ENCODE assay signal across 8 cellular contexts in the genomic region with DNA sequence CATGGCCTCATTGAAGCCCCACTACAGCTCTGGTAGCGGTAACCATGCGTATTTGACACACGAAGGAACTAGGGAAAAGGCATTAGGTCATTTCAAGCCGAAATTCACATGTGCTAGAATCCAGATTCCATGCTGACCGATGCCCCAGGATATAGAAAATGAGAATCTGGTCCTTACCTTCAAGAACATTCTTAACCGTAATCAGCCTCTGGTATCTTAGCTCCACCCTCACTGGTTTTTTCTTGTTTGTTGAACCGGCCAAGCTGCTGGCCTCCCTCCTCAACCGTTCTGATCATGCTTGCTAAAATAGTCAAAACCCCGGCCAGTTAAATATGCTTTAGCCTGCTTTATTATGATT. TPM values are rescaled to one million over a fixed set of nuclear protein-coding genes. Genes with fewer than 3 reads are reported as not detected.
DNase-seq lines count a peak whose midpoint lies in the region; ATAC-seq lines count a peak whose summit lies in the region.

No MANE protein-coding gene starts in this region.

- H3K4me3 ChIP-seq in mucosa of stomach (ENCODE audit: low read length): no peak overlapping the region

- intact Hi-C loops in activated naive CD4-positive, alpha-beta T cell treated with anti-CD3 and anti-CD28 coated beads for 36 hours (cut with micrococcal nuclease): loop anchor here (5.0 kb wide), 1 partner anchor 1061 kb away; the partner anchor contains the start of gene INTS6L

- peaks cover 7% of the 10 kb centered on the region for H3K4me1 Mint-ChIP-seq in activated naive CD4-positive, alpha-beta T cell treated with anti-CD3 and anti-CD28 coated beads for 36 hours (ENCODE audit: low read depth)
- H3K4me1 Mint-ChIP-seq in central memory CD8-positive, alpha-beta T cell: peaks cover 6% of the 10 kb centered on the region

- ATAC-seq in central memory CD8-positive, alpha-beta T cell (replicated peaks; ENCODE audit: extremely low read depth, poor library complexity, severe bottlenecking): no peak

- no peaks in the 10 kb centered on the region for H3K36me3 Mint-ChIP-seq in activated naive CD4-positive, alpha-beta T cell treated with anti-CD3 and anti-CD28 coated beads for 36 hours (ENCODE audit: low read depth)
- peaks cover 4% of the 10 kb centered on the region for H3K36me3 Mint-ChIP-seq in central memory CD8-positive, alpha-beta T cell (ENCODE audit: insufficient read depth)

- DNase-seq in activated naive CD4-positive, alpha-beta T cell treated with anti-CD3 and anti-CD28 coated beads for 36 hours: no peak
- no peak for DNase-seq in activated naive CD4-positive, alpha-beta T cell treated with anti-CD3 and anti-CD28 coated beads, Interleukin-2, amount 50 U/mL, for 16 hours
- DNase-seq in NAMALWA (ENCODE audit: low spot score) (peak; percentile 42), LoVo (ENCODE audit: low spot score) (no peak), GM19240 (ENCODE audit: insufficient read length, low spot score) (no peak), GF-D8 (lab: John Stamatoyannopoulos, UW) (no peak)
- no peak for DNase-seq in central memory CD8-positive, alpha-beta T cell (ENCODE audit: low spot score in 2 of 2)

- no peaks in the 10 kb centered on the region for H3K27me3 ChIP-seq in mucosa of stomach (ENCODE audit: control insufficient read depth, insufficient read depth, low read length)

- peak overlapping the region; percentile 85 for H3K4me3 Mint-ChIP-seq in activated naive CD4-positive, alpha-beta T cell treated with anti-CD3 and anti-CD28 coated beads for 36 hours
- peak overlapping the region; percentile 83 for H3K4me3 Mint-ChIP-seq in central memory CD8-positive, alpha-beta T cell

- H3K4me1 ChIP-seq in mucosa of stomach (ENCODE audit: control insufficient read depth, insufficient read depth, low read length): peaks cover 10% of the 10 kb centered on the region

- H3K27ac Mint-ChIP-seq in activated naive CD4-positive, alpha-beta T cell treated with anti-CD3 and anti-CD28 coated beads for 36 hours: peak overlapping the region; percentile 85
- no peak overlapping the region for H3K27ac Mint-ChIP-seq in central memory CD8-positive, alpha-beta T cell (ENCODE audit: low read depth)

- H3K9ac ChIP-seq in mucosa of stomach (ENCODE audit: low read length): peak overlapping the region; percentile 72

- no peaks in the 10 kb centered on the region for H3K36me3 ChIP-seq in mucosa of stomach (ENCODE audit: control insufficient read depth, insufficient read depth, low read length)

- no peaks in the 10 kb centered on the region for H3K9me3 Mint-ChIP-seq in activated naive CD4-positive, alpha-beta T cell treated with anti-CD3 and anti-CD28 coated beads for 36 hours
- H3K9me3 Mint-ChIP-seq in central memory CD8-positive, alpha-beta T cell: no peaks in the 10 kb centered on the region

- H3K9me3 ChIP-seq in mucosa of stomach (ENCODE audit: control insufficient read depth, low read length): no peaks in the 10 kb centered on the region

- CTCF ChIA-PET in activated naive CD4-positive, alpha-beta T cell treated with anti-CD3 and anti-CD28 coated beads for 36 hours (lab: Charles Lee): interaction anchor here (0.5 kb wide), 1 partner anchor 451 kb away, joined by 3 read pairs; no protein-coding TSS in a partner anchor

- no peaks in the 10 kb centered on the region for H3K27me3 Mint-ChIP-seq in activated naive CD4-positive, alpha-beta T cell treated with anti-CD3 and anti-CD28 coated beads for 36 hours (ENCODE audit: low read depth)
- H3K27me3 Mint-ChIP-seq in central memory CD8-positive, alpha-beta T cell: no peaks in the 10 kb centered on the region

RNA-seq across cellular contexts. Expression of gene HPRT1, which starts 0.9 kb away (rescaled TPM):
- total RNA-seq in activated naive CD4-positive, alpha-beta T cell treated with anti-CD3 and anti-CD28 coated beads for 36 hours: 100 to 1,000 TPM; 111 TPM
